Comparison of ENCODE assay signal across 1 cellular context in genomic region chr12:15931590-15932053, GRCh38.
TF ChIP-seq lines count a peak whose summit lies in the region.

No MANE protein-coding gene starts in this region.

TF ChIP-seq in GM23338, 12 proteins besides CTCF, POLR2A, EP300 and RAD21 (continued from another document):
- TF ChIP-seq, protein P1, sequence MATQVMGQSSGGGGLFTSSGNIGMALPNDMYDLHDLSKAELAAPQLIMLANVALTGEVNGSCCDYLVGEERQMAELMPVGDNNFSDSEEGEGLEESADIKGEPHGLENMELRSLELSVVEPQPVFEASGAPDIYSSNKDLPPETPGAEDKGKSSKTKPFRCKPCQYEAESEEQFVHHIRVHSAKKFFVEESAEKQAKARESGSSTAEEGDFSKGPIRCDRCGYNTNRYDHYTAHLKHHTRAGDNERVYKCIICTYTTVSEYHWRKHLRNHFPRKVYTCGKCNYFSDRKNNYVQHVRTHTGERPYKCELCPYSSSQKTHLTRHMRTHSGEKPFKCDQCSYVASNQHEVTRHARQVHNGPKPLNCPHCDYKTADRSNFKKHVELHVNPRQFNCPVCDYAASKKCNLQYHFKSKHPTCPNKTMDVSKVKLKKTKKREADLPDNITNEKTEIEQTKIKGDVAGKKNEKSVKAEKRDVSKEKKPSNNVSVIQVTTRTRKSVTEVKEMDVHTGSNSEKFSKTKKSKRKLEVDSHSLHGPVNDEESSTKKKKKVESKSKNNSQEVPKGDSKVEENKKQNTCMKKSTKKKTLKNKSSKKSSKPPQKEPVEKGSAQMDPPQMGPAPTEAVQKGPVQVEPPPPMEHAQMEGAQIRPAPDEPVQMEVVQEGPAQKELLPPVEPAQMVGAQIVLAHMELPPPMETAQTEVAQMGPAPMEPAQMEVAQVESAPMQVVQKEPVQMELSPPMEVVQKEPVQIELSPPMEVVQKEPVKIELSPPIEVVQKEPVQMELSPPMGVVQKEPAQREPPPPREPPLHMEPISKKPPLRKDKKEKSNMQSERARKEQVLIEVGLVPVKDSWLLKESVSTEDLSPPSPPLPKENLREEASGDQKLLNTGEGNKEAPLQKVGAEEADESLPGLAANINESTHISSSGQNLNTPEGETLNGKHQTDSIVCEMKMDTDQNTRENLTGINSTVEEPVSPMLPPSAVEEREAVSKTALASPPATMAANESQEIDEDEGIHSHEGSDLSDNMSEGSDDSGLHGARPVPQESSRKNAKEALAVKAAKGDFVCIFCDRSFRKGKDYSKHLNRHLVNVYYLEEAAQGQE (IDR thresholded peaks at IDR 0.05; ENCODE audit: unreplicated experiment): no peak
- TF ChIP-seq POLR2AphosphoS5 (IDR thresholded peaks at IDR 0.05; ENCODE audit: low read depth): no peak
